In genomic region chr16:85781685-85782370, GRCh38 we compare ENCODE assay signal across 1 cellular context.
TF ChIP-seq lines count a peak whose summit lies in the region.

No MANE protein-coding gene starts in this region.

TF ChIP-seq in GM23338, 12 proteins besides CTCF, POLR2A, EP300 and RAD21 (continued from another document):
- TF ChIP-seq ZNF462 (CRISPR knock-in tag; IDR thresholded peaks at IDR 0.05) (no peak), EZH2phosphoT487 (IDR thresholded peaks at IDR 0.05; ENCODE audit: unreplicated experiment) (no peak), NANOG (IDR thresholded peaks at IDR 0.05; ENCODE audit: borderline replicate concordance) (no peak), CREB1 (CRISPR knock-in tag; IDR thresholded peaks at IDR 0.05; ENCODE audit: low read depth) (no peak), JUNB (IDR thresholded peaks at IDR 0.05; ENCODE audit: unreplicated experiment) (no peak), EZH2 (IDR thresholded peaks at IDR 0.05; ENCODE audit: low read depth, unreplicated experiment) (no peak), STAT1 (IDR thresholded peaks at IDR 0.05; ENCODE audit: unreplicated experiment) (no peak)
TF ChIP-seq in GM23338: peak in this region for 0.
